In genomic region chr9:96620832-96621269, GRCh38 we compare ENCODE assay signal across 14 cellular contexts. TPM values are rescaled to one million over a fixed set of nuclear protein-coding genes. Genes with fewer than 3 reads are reported as not detected.
DNase-seq lines count a peak whose midpoint lies in the region; ATAC-seq, FAIRE-seq and TF ChIP-seq lines count a peak whose summit lies in the region.
"Had no signal": no experiment of that assay in that cellular context is flagged by ENCODE, and none has a peak within 500 bp of the region (broad histone marks: within the 10 kb centered on the region; RNA-seq: fewer than 3 reads in every experiment).

No MANE protein-coding gene starts in this region.

- H3K36me3 Mint-ChIP-seq in T-helper 2 cell treated with Interferon-gamma antibody and Interleukin-4, amounts not matched to agents 5 μg/mL and 100 μg/mL, for 36 hours (ENCODE audit: low read depth): no peaks in the 10 kb centered on the region
- H3K36me3 Mint-ChIP-seq in astrocyte (ENCODE audit: low read depth, unreplicated experiment): no peaks in the 10 kb centered on the region
- no peaks in the 10 kb centered on the region for H3K36me3 Mint-ChIP-seq in effector memory CD8-positive, alpha-beta T cell (ENCODE audit: insufficient read depth)

- H2AFZ ChIP-seq in astrocyte (ENCODE audit: low read depth, low read length) (peak overlapping the region; percentile 13), smooth muscle cell (ENCODE audit: low read depth) (peak overlapping the region; percentile 91)
- H2AFZ ChIP-seq: GM23248 had no signal

- H3K4me3 Mint-ChIP-seq in T-helper 2 cell treated with Interferon-gamma antibody and Interleukin-4, amounts not matched to agents 5 μg/mL and 100 μg/mL, for 36 hours: peak overlapping the region; percentile 75
- peak overlapping the region; percentile 91 for H3K4me3 Mint-ChIP-seq in astrocyte (ENCODE audit: unreplicated experiment)
- no peak overlapping the region for H3K4me3 Mint-ChIP-seq in effector memory CD8-positive, alpha-beta T cell

- H3F3A ChIP-seq in smooth muscle cell (ENCODE audit: low read depth): peaks cover 6% of the 10 kb centered on the region

- H3K27me3 Mint-ChIP-seq in T-helper 2 cell treated with Interferon-gamma antibody and Interleukin-4, amounts not matched to agents 5 μg/mL and 100 μg/mL, for 36 hours (ENCODE audit: low read depth): peaks cover 43% of the 10 kb centered on the region
- H3K27me3 Mint-ChIP-seq in astrocyte (ENCODE audit: low read depth, unreplicated experiment): no peaks in the 10 kb centered on the region
- peaks cover 48 to 59% of the 10 kb centered on the region in 2 donors for H3K27me3 Mint-ChIP-seq in effector memory CD8-positive, alpha-beta T cell

- H3K9me3 ChIP-seq in astrocyte (ENCODE audit: insufficient read depth, low read depth, low read length) (no peaks in the 10 kb centered on the region), smooth muscle cell (replicated peaks; ENCODE audit: low read depth) (no peaks in the 10 kb centered on the region), upper lobe of right lung (no peaks in the 10 kb centered on the region)
- H3K9me3 ChIP-seq: breast epithelium had no signal

- TF ChIP-seq CTCF in astrocyte (IDR thresholded peaks at IDR 0.05; ENCODE audit: insufficient read depth, low read depth, low read length): no peak
- peak; percentile 17 for TF ChIP-seq CTCF in smooth muscle cell (IDR thresholded peaks at IDR 0.05; ENCODE audit: borderline replicate concordance, insufficient read depth, poor library complexity, severe bottlenecking)
- TF ChIP-seq CTCF in upper lobe of right lung (IDR thresholded peaks at IDR 0.05): no peak

- H3K4me3 ChIP-seq in astrocyte (ENCODE audit: insufficient read depth, low read depth, low read length) (no peak overlapping the region), smooth muscle cell (no peak overlapping the region), upper lobe of right lung (no peak overlapping the region)

- DNase-seq in T-helper 2 cell treated with Interferon-gamma antibody and Interleukin-4, amounts not matched to agents 5 μg/mL and 100 μg/mL, for 36 hours (ENCODE audit: low spot score): no peak
- no peak for DNase-seq in T-helper 2 cell
- DNase-seq in astrocyte (ENCODE audit: low read depth): no peak
- DNase-seq in iPS-NIHi11 (ENCODE audit: low spot score): peak; percentile 49
- DNase-seq in smooth muscle cell (lab: John Stamatoyannopoulos, UW; ENCODE audit: unreplicated experiment): no peak
- DNase-seq in upper lobe of right lung: no peak
- DNase-seq in effector memory CD8-positive, alpha-beta T cell: no peak
- DNase-seq: activated CD4-positive, alpha-beta T cell treated with anti-CD3 and anti-CD28 coated beads for 4 hours; activated T-cell treated with anti-CD3 and anti-CD28 coated beads, Interleukin-2, amount 50 U/mL, for 48 hours; DMS 273 treated with DMSO at 0.1 percent for 48 hours; GM23248; NCI-H774 had no signal

- H3K9me3 Mint-ChIP-seq in T-helper 2 cell treated with Interferon-gamma antibody and Interleukin-4, amounts not matched to agents 5 μg/mL and 100 μg/mL, for 36 hours: no peaks in the 10 kb centered on the region
- no peaks in the 10 kb centered on the region for H3K9me3 Mint-ChIP-seq in astrocyte (ENCODE audit: unreplicated experiment)
- H3K9me3 Mint-ChIP-seq in effector memory CD8-positive, alpha-beta T cell: no peaks in the 10 kb centered on the region

- 10% methylated on average over 7 of the region's 7 CpGs for WGBS in smooth muscle cell (ENCODE audit: low lambda C conversion rate)

- H4K20me1 ChIP-seq in astrocyte (ENCODE audit: insufficient read depth, low read length) (peaks cover 12% of the 10 kb centered on the region), smooth muscle cell (ENCODE audit: low read depth) (peaks cover 27% of the 10 kb centered on the region)

- H3K4me2 ChIP-seq in astrocyte (ENCODE audit: low read length) (no peak overlapping the region), smooth muscle cell (peak overlapping the region; percentile 86)

- H3K27ac ChIP-seq in astrocyte (ENCODE audit: low read depth, low read length) (no peak overlapping the region), smooth muscle cell (ENCODE audit: low read depth) (peak overlapping the region; percentile 9), upper lobe of right lung (no peak overlapping the region)
- H3K27ac ChIP-seq: breast epithelium, GM23248 had no signal

- H3K36me3 ChIP-seq in astrocyte (ENCODE audit: insufficient read depth, low read length) (no peaks in the 10 kb centered on the region), smooth muscle cell (ENCODE audit: low read depth) (no peaks in the 10 kb centered on the region), upper lobe of right lung (no peaks in the 10 kb centered on the region)
- H3K36me3 ChIP-seq: breast epithelium had no signal

- H3K27me3 ChIP-seq in astrocyte (ENCODE audit: insufficient read depth, low read length) (no peaks in the 10 kb centered on the region), smooth muscle cell (ENCODE audit: low read depth) (no peaks in the 10 kb centered on the region), upper lobe of right lung (no peaks in the 10 kb centered on the region)
- H3K27me3 ChIP-seq: breast epithelium had no signal

- H3K27ac Mint-ChIP-seq in T-helper 2 cell treated with Interferon-gamma antibody and Interleukin-4, amounts not matched to agents 5 μg/mL and 100 μg/mL, for 36 hours: no peak overlapping the region
- peak overlapping the region; percentile 86 for H3K27ac Mint-ChIP-seq in astrocyte (ENCODE audit: unreplicated experiment)
- no peak overlapping the region for H3K27ac Mint-ChIP-seq in effector memory CD8-positive, alpha-beta T cell

- intact Hi-C loops in upper lobe of right lung (cut with DNase I): no loop called here

- H3K4me1 ChIP-seq in astrocyte (ENCODE audit: insufficient read depth, low read length) (peaks cover 8% of the 10 kb centered on the region), smooth muscle cell (ENCODE audit: low read depth) (peaks cover 11% of the 10 kb centered on the region), upper lobe of right lung (peaks cover 7% of the 10 kb centered on the region)

- no peak overlapping the region for H3K9ac ChIP-seq in astrocyte (ENCODE audit: low read length)
- no peak overlapping the region for H3K9ac ChIP-seq in smooth muscle cell (ENCODE audit: low read depth)
- H3K9ac ChIP-seq: GM23248 had no signal

- ATAC-seq in upper lobe of right lung (no peak), HG03571 (IDR thresholded peaks at IDR 0.05; ENCODE audit: unreplicated experiment) (no peak)
- ATAC-seq in effector memory CD8-positive, alpha-beta T cell (replicated peaks): no peak

- peaks cover 10% of the 10 kb centered on the region for H3K79me2 ChIP-seq in astrocyte (ENCODE audit: insufficient read depth, low read length)
- H3K79me2 ChIP-seq in smooth muscle cell (ENCODE audit: low read depth): no peaks in the 10 kb centered on the region

- peaks cover 5% of the 10 kb centered on the region for H3K4me1 Mint-ChIP-seq in T-helper 2 cell treated with Interferon-gamma antibody and Interleukin-4, amounts not matched to agents 5 μg/mL and 100 μg/mL, for 36 hours (ENCODE audit: low read depth)
- H3K4me1 Mint-ChIP-seq in astrocyte (ENCODE audit: low read depth, unreplicated experiment): peaks cover 25% of the 10 kb centered on the region
- peaks cover 3 to 6% of the 10 kb centered on the region in 2 donors for H3K4me1 Mint-ChIP-seq in effector memory CD8-positive, alpha-beta T cell (ENCODE audit: low read depth in 2 of 2)

- no peak for FAIRE-seq in astrocyte (lab: Jason Lieb, UNC)

RNA-seq across cellular contexts. Expression of gene CDC14B, which starts 1.2 kb away (rescaled TPM):
- total RNA-seq in astrocyte (21.0 and 22.5 TPM in 2 replicates), smooth muscle cell (16.0 and 24.6 TPM in 2 replicates), upper lobe of right lung (14.5 TPM)
- polyA plus RNA-seq in smooth muscle cell: 5.7 and 9.0 TPM in 2 replicates

RNA-seq across cellular contexts. Expression of gene PRXL2C, which starts 34.3 kb away (rescaled TPM):
- total RNA-seq in astrocyte (12.2 and 12.6 TPM in 2 replicates), smooth muscle cell (3.9 and 5.6 TPM in 2 replicates), upper lobe of right lung (25.6 TPM)
- polyA plus RNA-seq in smooth muscle cell: 3.5 and 4.4 TPM in 2 replicates

Comparison
In these comparisons a context has a peak if more than half of its experiments do, and no peak if none do; other contexts are left out.
1. H3K4me3 Mint-ChIP-seq: peak in T-helper 2 cell treated with Interferon-gamma antibody and Interleukin-4, amounts not matched to agents 5 μg/mL and 100 μg/mL, for 36 hours (single experiment) and astrocyte (single experiment); none in effector memory CD8-positive, alpha-beta T cell (0 of 2).